In genomic region chr18:31679133-31679731, GRCh38 we compare ENCODE assay signal across 12 cellular contexts. TPM values are rescaled to one million over a fixed set of nuclear protein-coding genes. Genes with fewer than 3 reads are reported as not detected.
DNase-seq lines count a peak whose midpoint lies in the region; ATAC-seq and TF ChIP-seq lines count a peak whose summit lies in the region.
"Had no signal": no experiment of that assay in that cellular context is flagged by ENCODE, and none has a peak within 500 bp of the region (broad histone marks: within the 10 kb centered on the region; RNA-seq: fewer than 3 reads in every experiment).

No MANE protein-coding gene starts in this region.

- peaks cover 38% of the 10 kb centered on the region for H3K4me1 ChIP-seq in PC-3 (ENCODE audit: insufficient read depth, low read length)
- peaks cover 37 to 43% of the 10 kb centered on the region in 2 donors for H3K4me1 ChIP-seq in duodenal mucosa (ENCODE audit: control insufficient read depth in 1 of 2, insufficient read depth in 2 of 2, low read length in 2 of 2)
- peaks cover 3 to 23% of the 10 kb centered on the region in 2 donors for H3K4me1 ChIP-seq in left lung
- H3K4me1 ChIP-seq in lower lobe of right lung, result peaks cover 8% of the 10 kb centered on the region

- H3K9ac ChIP-seq in PC-3 (ENCODE audit: low read length), result no peak overlapping the region
- H3K9ac ChIP-seq in duodenal mucosa (ENCODE audit: low read depth in 1 of 2, low read length in 2 of 2), result no peak overlapping the region

- H3K4me1 Mint-ChIP-seq in activated T-helper 2 cell treated with anti-CD3 and anti-CD28 coated beads, Interferon-gamma antibody, Interleukin-2, Interleukin-4, amounts not matched to agents 10 μg/mL and 5 μg/mL and 100 μg/mL, durations not matched to agents 14 hours and 24 hours and 36 hours (ENCODE audit: low read depth), result peaks cover 10% of the 10 kb centered on the region

- in situ Hi-C loops in ACHN (cut with HindIII; ENCODE audit: low pct_ligation_motif_present, low pct_unique_long_range_greater_than_20kb, low sequenced_read_pairs), result no loop called here

- H3K36me3 ChIP-seq in PC-3 (ENCODE audit: low read depth, low read length), result no peaks in the 10 kb centered on the region
- H3K36me3 ChIP-seq in duodenal mucosa (ENCODE audit: control insufficient read depth in 1 of 2, insufficient read depth in 2 of 2, low read length in 2 of 2), result no peaks in the 10 kb centered on the region
- H3K36me3 ChIP-seq in left lung, result no peaks in the 10 kb centered on the region
- H3K36me3 ChIP-seq in lower lobe of right lung, result no peaks in the 10 kb centered on the region

- peak overlapping the region; percentile 53 for H3K4me2 ChIP-seq in PC-3 (ENCODE audit: low read length)

- no peaks in the 10 kb centered on the region for H3K36me3 Mint-ChIP-seq in activated T-helper 2 cell treated with anti-CD3 and anti-CD28 coated beads, Interferon-gamma antibody, Interleukin-2, Interleukin-4, amounts not matched to agents 10 μg/mL and 5 μg/mL and 100 μg/mL, durations not matched to agents 14 hours and 24 hours and 36 hours (ENCODE audit: low read depth)

- no peak overlapping the region for H3K4me3 Mint-ChIP-seq in activated T-helper 2 cell treated with anti-CD3 and anti-CD28 coated beads, Interferon-gamma antibody, Interleukin-2, Interleukin-4, amounts not matched to agents 10 μg/mL and 5 μg/mL and 100 μg/mL, durations not matched to agents 14 hours and 24 hours and 36 hours (ENCODE audit: low read depth)
- H3K4me3 Mint-ChIP-seq: activated T-cell treated with anti-CD3 and anti-CD28 coated beads, Interleukin-2, amount 50 U/mL, for 72 hours had no signal

- peak overlapping the region; percentile 52; the same call in 1 of the 2 replicates for H2AFZ ChIP-seq in PC-3 (ENCODE audit: low read length)

- no peaks in the 10 kb centered on the region for H3K79me2 ChIP-seq in PC-3 (ENCODE audit: low read length)

- H3K27me3 ChIP-seq in PC-3 (ENCODE audit: low read length), result no peaks in the 10 kb centered on the region
- no peaks in the 10 kb centered on the region for H3K27me3 ChIP-seq in duodenal mucosa (ENCODE audit: control insufficient read depth in 1 of 2, insufficient read depth in 2 of 2, low read length in 2 of 2)
- H3K27me3 ChIP-seq in left lung, result peaks cover 0 to 3% of the 10 kb centered on the region in 2 donors
- no peaks in the 10 kb centered on the region for H3K27me3 ChIP-seq in lower lobe of right lung (ENCODE audit: low read depth)

- no peak for TF ChIP-seq CTCF in PC-3 (conservative IDR thresholded peaks at IDR 0.05; ENCODE audit: low read depth, low read length)
- no peak for TF ChIP-seq CTCF in left lung (IDR thresholded peaks at IDR 0.05)
- TF ChIP-seq CTCF in lower lobe of right lung (IDR thresholded peaks at IDR 0.05), result no peak

- H3K27me3 Mint-ChIP-seq in activated T-helper 2 cell treated with anti-CD3 and anti-CD28 coated beads, Interferon-gamma antibody, Interleukin-2, Interleukin-4, amounts not matched to agents 10 μg/mL and 5 μg/mL and 100 μg/mL, durations not matched to agents 14 hours and 24 hours and 36 hours (ENCODE audit: low read depth), result peaks cover 63% of the 10 kb centered on the region

- DNase-seq in ACHN (peak; percentile 45), PC-3 (peak; percentile 65), left lung (no peak), lower lobe of right lung (no peak), mesenteric fat pad (ENCODE audit: low spot score) (no peak)
- DNase-seq in activated T-helper 2 cell treated with anti-CD3 and anti-CD28 coated beads, Interferon-gamma antibody, Interleukin-2, Interleukin-4, amounts not matched to agents 10 μg/mL and 5 μg/mL and 100 μg/mL, durations not matched to agents 14 hours and 24 hours and 36 hours (ENCODE audit: low spot score), result no peak
- DNase-seq: activated T-cell treated with anti-CD3 and anti-CD28 coated beads, Interleukin-2, amount 50 U/mL, for 72 hours; KG1; NCI-H2171; stimulated activated CD8-positive, alpha-beta memory T cell treated with anti-CD3 and anti-CD28 coated beads, Interleukin-4, amount 100 ng/mL, for 48 hours had no signal

- CTCF ChIA-PET in PC-3 (lab: Charles Lee), result no interaction called here

- H3K9me3 Mint-ChIP-seq in activated T-helper 2 cell treated with anti-CD3 and anti-CD28 coated beads, Interferon-gamma antibody, Interleukin-2, Interleukin-4, amounts not matched to agents 10 μg/mL and 5 μg/mL and 100 μg/mL, durations not matched to agents 14 hours and 24 hours and 36 hours, result no peaks in the 10 kb centered on the region
- H3K9me3 Mint-ChIP-seq: activated T-cell treated with anti-CD3 and anti-CD28 coated beads, Interleukin-2, amount 50 U/mL, for 72 hours had no signal

- H3K27ac ChIP-seq in PC-3 (ENCODE audit: low read length) (peak overlapping the region; percentile 90), duodenal mucosa (ENCODE audit: low read depth, low read length) (no peak overlapping the region), left lung (no peak overlapping the region), lower lobe of right lung (no peak overlapping the region)

- H3F3A ChIP-seq in PC-3 (ENCODE audit: low read length, unreplicated experiment), result no peaks in the 10 kb centered on the region

- POLR2A ChIA-PET in PC-3 (lab: Charles Lee; ENCODE audit: unreplicated experiment), result no interaction called here

- H3K9me3 ChIP-seq in PC-3 (ENCODE audit: low read length) (no peaks in the 10 kb centered on the region), duodenal mucosa (ENCODE audit: control insufficient read depth in 1 of 2, low read length in 2 of 2) (no peaks in the 10 kb centered on the region), left lung (no peaks in the 10 kb centered on the region), lower lobe of right lung (no peaks in the 10 kb centered on the region)

- no peak overlapping the region for H3K27ac Mint-ChIP-seq in activated T-helper 2 cell treated with anti-CD3 and anti-CD28 coated beads, Interferon-gamma antibody, Interleukin-2, Interleukin-4, amounts not matched to agents 10 μg/mL and 5 μg/mL and 100 μg/mL, durations not matched to agents 14 hours and 24 hours and 36 hours
- H3K27ac Mint-ChIP-seq: activated T-cell treated with anti-CD3 and anti-CD28 coated beads, Interleukin-2, amount 50 U/mL, for 72 hours had no signal

- no peaks in the 10 kb centered on the region for H3K9me2 ChIP-seq in PC-3 (replicated peaks; ENCODE audit: low read length)

- no peaks in the 10 kb centered on the region for H4K20me1 ChIP-seq in PC-3 (ENCODE audit: low read length)

- H3K4me3 ChIP-seq in PC-3 (ENCODE audit: low read length) (no peak overlapping the region), duodenal mucosa (ENCODE audit: low read depth in 1 of 2, low read length in 2 of 2) (peak overlapping the region; percentile 11 to 42), left lung (no peak overlapping the region), lower lobe of right lung (no peak overlapping the region)

- intact Hi-C loops in PC-3 (cut with micrococcal nuclease) (no loop called here), left lung (cut with DNase I) (no loop called here), lower lobe of right lung (cut with DNase I) (no loop called here)
- intact Hi-C loops in activated T-helper 2 cell treated with anti-CD3 and anti-CD28 coated beads, Interferon-gamma antibody, Interleukin-2, Interleukin-4, amounts not matched to agents 10 μg/mL and 5 μg/mL and 100 μg/mL, durations not matched to agents 14 hours and 24 hours and 36 hours (cut with micrococcal nuclease), result loop anchor here (1.0 kb wide), 1 partner anchor 20 kb away; no protein-coding TSS in a partner anchor

- no TSS peak for BruUV-seq in PC-3 (replicated peaks; lab: Mats Ljungman, UMichigan)

- ATAC-seq in PC-3, result peak; percentile 75
- peak; percentile 46 for ATAC-seq in left lung
- ATAC-seq in lower lobe of right lung, result no peak
- ATAC-seq in HG02981 (IDR thresholded peaks at IDR 0.05; ENCODE audit: unreplicated experiment), result no peak
- ATAC-seq: activated T-cell treated with anti-CD3 and anti-CD28 coated beads, Interleukin-2, amount 50 U/mL, for 72 hours had no signal

RNA-seq across cellular contexts. Expression of gene B4GALT6, which starts 5.1 kb away (rescaled TPM):
- 1.4 and 2.4 TPM in 2 replicates for total RNA-seq in PC-3 (2014; rRNA removed)
- 1 to 10 TPM; 4.6 to 5.7 TPM for total RNA-seq in left lung
- 4.2 and 4.3 TPM in 2 replicates for total RNA-seq in activated T-helper 2 cell treated with anti-CD3 and anti-CD28 coated beads, Interferon-gamma antibody, Interleukin-2, Interleukin-4, amounts not matched to agents 10 μg/mL and 5 μg/mL and 100 μg/mL, durations not matched to agents 14 hours and 24 hours and 36 hours
- total RNA-seq in lower lobe of right lung, result 4.6 TPM
- total RNA-seq in mesenteric fat pad, result 7.3 TPM

Comparison
In these comparisons a context has a peak if more than half of its experiments do, and no peak if none do; other contexts are left out.
1. DNase-seq: peak in ACHN (single experiment) and PC-3 (single experiment); none in left lung (0 of 2), activated T-helper 2 cell treated with anti-CD3 and anti-CD28 coated beads, Interferon-gamma antibody, Interleukin-2, Interleukin-4, amounts not matched to agents 10 μg/mL and 5 μg/mL and 100 μg/mL, durations not matched to agents 14 hours and 24 hours and 36 hours (single experiment), lower lobe of right lung (single experiment) and mesenteric fat pad (single experiment).
2. ATAC-seq: peak in PC-3 (single experiment) and left lung (single experiment); none in lower lobe of right lung (0 of 2) and HG02981 (single experiment).
3. H3K4me3 ChIP-seq: peak in duodenal mucosa (2 of 2); none in PC-3 (single experiment), left lung (0 of 2) and lower lobe of right lung (single experiment).